In genomic region chr12:99334737-99335136, GRCh38 we compare ENCODE assay signal across 27 cellular contexts.
A peak's percentile ranks its signal among the peaks of the same experiment; 100 is the strongest.
DNase-seq lines count a peak whose midpoint lies in the region; ATAC-seq, FAIRE-seq and TF ChIP-seq lines count a peak whose summit lies in the region.
"Had no signal": no experiment of that assay in that cellular context is flagged by ENCODE, and none has a peak within 500 bp of the region (broad histone marks: within the 10 kb centered on the region; RNA-seq: fewer than 3 reads in every experiment).

No MANE protein-coding gene starts in this region.

- no peak for ATAC-seq in GM18502 (IDR thresholded peaks at IDR 0.05; ENCODE audit: poor library complexity, unreplicated experiment)
- ATAC-seq: activated naive CD4-positive, alpha-beta T cell treated with anti-CD3 and anti-CD28 coated beads, Interleukin-2, amount 50 U/mL, for 72 hours; effector memory CD8-positive, alpha-beta T cell; foreskin keratinocyte; left cardiac atrium; pancreas; right cardiac atrium had no signal

- no peak for TF ChIP-seq CTCF in fibroblast of mammary gland (conservative IDR thresholded peaks at IDR 0.05; ENCODE audit: control insufficient read depth, insufficient read depth, low read depth, low read length)

- DNase-seq in COR-L47 (lab: John Stamatoyannopoulos, UW) (peak; percentile 53), NCI-H1105 treated with DMSO at 0.1 percent for 48 hours (lab: John Stamatoyannopoulos, UW) (peak; percentile 86), NCI-H526 (lab: John Stamatoyannopoulos, UW) (peak; percentile 90 to 94), fibroblast of mammary gland (ENCODE audit: low read depth) (peak; percentile 1), RCC 7860 (ENCODE audit: low spot score) (no peak), foreskin melanocyte (no peak)
- DNase-seq: activated CD4-positive, alpha-beta T cell treated with anti-CD3 and anti-CD28 coated beads, Interleukin-2, amount 50 U/mL, for 48 hours; anterior cingulate cortex; cortex of kidney; effector memory CD8-positive, alpha-beta T cell; erythroblast; foreskin keratinocyte; GF-D8; H9; left cardiac atrium; NCI-H146; nephron progenitor cell; pancreas; Peyer's patch; right cardiac atrium; spleen; transverse colon had no signal

- FAIRE-seq in RCC 7860 (lab: Jason Lieb, UNC): no peak
- FAIRE-seq: TTC549 had no signal

- no peak overlapping the region for H3K4me3 ChIP-seq in fibroblast of mammary gland (ENCODE audit: control insufficient read depth, low read depth, low read length)
- H3K4me3 ChIP-seq: BLaER1, pancreas, Peyer's patch, SJSA1, spleen, transverse colon had no signal

Comparison
In these comparisons a context has a peak if more than half of its experiments do, and no peak if none do; other contexts are left out.
1. DNase-seq: peak in COR-L47 (single experiment), NCI-H1105 treated with DMSO at 0.1 percent for 48 hours (single experiment), NCI-H526 (2 of 2) and fibroblast of mammary gland (single experiment); none in RCC 7860 (single experiment) and foreskin melanocyte (single experiment).